13 cellular contexts compared by ENCODE assay signal in genomic region chr6:39335780-39336541, GRCh38. TPM values are rescaled to one million over a fixed set of nuclear protein-coding genes. Genes with fewer than 3 reads are reported as not detected.
DNase-seq lines count a peak whose midpoint lies in the region; ATAC-seq and TF ChIP-seq lines count a peak whose summit lies in the region.
"Had no signal": no experiment of that assay in that cellular context is flagged by ENCODE, and none has a peak within 500 bp of the region (broad histone marks: within the 10 kb centered on the region; RNA-seq: fewer than 3 reads in every experiment).

No MANE protein-coding gene starts in this region.

- H3K4me3 ChIP-seq in right lobe of liver, result no peak overlapping the region
- H3K4me3 ChIP-seq in hepatocyte, result no peak overlapping the region
- H3K4me3 ChIP-seq: body of pancreas, gastrocnemius medialis, upper lobe of left lung had no signal

- no peaks in the 10 kb centered on the region for H3K36me3 ChIP-seq in right lobe of liver
- H3K36me3 ChIP-seq in hepatocyte (replicated peaks; ENCODE audit: insufficient read depth, low read depth), result no peaks in the 10 kb centered on the region
- H3K36me3 ChIP-seq: gastrocnemius medialis, upper lobe of left lung had no signal

- no peaks in the 10 kb centered on the region for H4K20me1 ChIP-seq in hepatocyte (ENCODE audit: insufficient read depth, poor library complexity, severe bottlenecking)

- H3K4me2 ChIP-seq in hepatocyte, result no peak overlapping the region

- no peak for TF ChIP-seq POLR2A in right lobe of liver (IDR thresholded peaks at IDR 0.05)

- WGBS in right lobe of liver (ENCODE audit: insufficient coverage, low coverage, low lambda C conversion rate, missing lambda C conversion rate), result 18% methylated on average over 4 of the region's 5 CpGs
- WGBS in hepatocyte (ENCODE audit: low lambda C conversion rate, missing lambda C conversion rate), result 72% methylated on average over 5 of the region's 5 CpGs

- H3K27me3 ChIP-seq in right lobe of liver, result no peaks in the 10 kb centered on the region
- no peaks in the 10 kb centered on the region for H3K27me3 ChIP-seq in hepatocyte
- H3K27me3 ChIP-seq: body of pancreas, gastrocnemius medialis, upper lobe of left lung had no signal

- TF ChIP-seq CTCF in right lobe of liver (IDR thresholded peaks at IDR 0.05) (no peak), hepatocyte (IDR thresholded peaks at IDR 0.05; ENCODE audit: poor library complexity) (no peak)

- no peaks in the 10 kb centered on the region for H3K4me1 ChIP-seq in right lobe of liver
- H3K4me1 ChIP-seq in hepatocyte (ENCODE audit: insufficient read depth), result peaks cover 6% of the 10 kb centered on the region
- H3K4me1 ChIP-seq: gastrocnemius medialis had no signal

- H3K79me2 ChIP-seq in hepatocyte, result no peaks in the 10 kb centered on the region

- DNase-seq in EH (ENCODE audit: low read depth) (peak; percentile 81), SW480 (ENCODE audit: low spot score) (peak; percentile 49), right lobe of liver (no peak), NCI-H524 treated with DMSO at 0.1 percent for 48 hours (lab: John Stamatoyannopoulos, UW) (no peak), hepatocyte (ENCODE audit: low spot score) (no peak)
- no peak for DNase-seq in stimulated activated CD4-positive, alpha-beta T cell treated with anti-CD3 and anti-CD28 coated beads, Interleukin-2, amount 100 ng/mL, for 48 hours
- DNase-seq: body of pancreas, DMS79 treated with DMSO at 0.1 percent for 48 hours, gastrocnemius medialis, NCI-H526, upper lobe of left lung had no signal

- H3K27ac ChIP-seq in right lobe of liver, result no peak overlapping the region
- no peak overlapping the region for H3K27ac ChIP-seq in hepatocyte
- H3K27ac ChIP-seq: body of pancreas, gastrocnemius medialis had no signal

- no peak overlapping the region for H2AFZ ChIP-seq in hepatocyte

- intact Hi-C loops in right lobe of liver (cut with DNase I), result no loop called here

- H3K9me3 ChIP-seq in right lobe of liver, result no peaks in the 10 kb centered on the region
- H3K9me3 ChIP-seq in hepatocyte (ENCODE audit: low read depth), result no peaks in the 10 kb centered on the region
- H3K9me3 ChIP-seq: body of pancreas, gastrocnemius medialis, upper lobe of left lung had no signal

- ATAC-seq in HG02885 (IDR thresholded peaks at IDR 0.05; ENCODE audit: poor library complexity, unreplicated experiment) (peak; percentile 50), right lobe of liver (peak; percentile 26 to 39 (median 34)), HG03457 (IDR thresholded peaks at IDR 0.05; ENCODE audit: unreplicated experiment) (no peak)
- ATAC-seq: body of pancreas, gastrocnemius medialis had no signal

- no peaks in the 10 kb centered on the region for H3K9me2 ChIP-seq in hepatocyte (replicated peaks; ENCODE audit: insufficient read depth)

RNA-seq across cellular contexts. Expression of gene KCNK16, which starts 13.5 kb away (rescaled TPM):
- not detected for total RNA-seq in right lobe of liver
- not detected in 2 replicates for total RNA-seq in hepatocyte
- polyA plus RNA-seq in hepatocyte, result 0.12 TPM in 1 of 2 replicates, not detected in the other
- total RNA-seq: gastrocnemius medialis, upper lobe of left lung had no signal

RNA-seq across cellular contexts. Expression of gene KCNK17, which starts 21.7 kb away (rescaled TPM):
- under 1 TPM in 5 of 6 experiments, not detected in 1; 0.31 to 0.77 (median 0.39) TPM for total RNA-seq in right lobe of liver
- not detected in 2 replicates for total RNA-seq in hepatocyte
- polyA plus RNA-seq in hepatocyte, result not detected in 2 replicates
- total RNA-seq: gastrocnemius medialis had no signal

Comparison
In these comparisons a context has a peak if more than half of its experiments do, and no peak if none do; other contexts are left out.
1. DNase-seq: peak in EH (single experiment) and SW480 (single experiment); none in right lobe of liver (0 of 3), stimulated activated CD4-positive, alpha-beta T cell treated with anti-CD3 and anti-CD28 coated beads, Interleukin-2, amount 100 ng/mL, for 48 hours (0 of 2), NCI-H524 treated with DMSO at 0.1 percent for 48 hours (single experiment) and hepatocyte (single experiment).